Comparison of ENCODE assay signal across 13 cellular contexts in the genomic region with DNA sequence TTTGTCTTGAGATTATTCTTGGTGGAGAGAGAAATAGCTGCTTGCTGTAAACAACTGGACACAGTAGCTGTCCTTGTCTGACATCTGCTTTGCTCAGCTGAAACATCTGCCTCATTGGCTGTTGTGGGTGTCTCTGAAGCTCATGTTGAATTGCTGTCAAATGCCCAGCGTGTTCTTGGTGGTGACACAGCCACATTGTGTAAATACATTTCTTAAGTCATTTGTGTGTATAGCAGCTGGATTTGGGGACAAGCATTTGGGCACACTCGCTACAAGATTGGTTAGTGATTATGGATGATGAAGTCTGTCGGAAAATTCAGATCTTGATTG. TPM values are rescaled to one million over a fixed set of nuclear protein-coding genes. Genes with fewer than 3 reads are reported as not detected.
DNase-seq lines count a peak whose midpoint lies in the region; ATAC-seq, FAIRE-seq and TF ChIP-seq lines count a peak whose summit lies in the region.
"Had no signal": no experiment of that assay in that cellular context is flagged by ENCODE, and none has a peak within 500 bp of the region (broad histone marks: within the 10 kb centered on the region; RNA-seq: fewer than 3 reads in every experiment).

No MANE protein-coding gene starts in this region.

- DNase-seq in MCF 10A (ENCODE audit: unreplicated experiment) (no peak), breast epithelium (ENCODE audit: low spot score in 2 of 2) (no peak), epidermal melanocyte (ENCODE audit: insufficient read length, low spot score) (peak; percentile 56), tibial nerve (ENCODE audit: low spot score in 2 of 2) (no peak), kidney (no peak), mucosa of gallbladder (ENCODE audit: low spot score) (no peak)
- DNase-seq: activated effector memory CD4-positive, alpha-beta T cell treated with Interleukin-2 at 50 U/mL for 16 hours; NCI-H446 treated with DMSO at 0.1 percent for 48 hours; SK-N-SH had no signal

- BruUV-seq in MCF 10A (replicated peaks; lab: Mats Ljungman, UMichigan): no TSS peak

- H3K4me3 Mint-ChIP-seq in MCF 10A (ENCODE audit: unreplicated experiment): no peak overlapping the region
- H3K4me3 Mint-ChIP-seq: GM23338 had no signal

- TF ChIP-seq EP300 in tibial nerve (IDR thresholded peaks at IDR 0.05): peak in 1 of 2 donors; percentile 60

- H3K36me3 Mint-ChIP-seq in MCF 10A (ENCODE audit: insufficient read depth, unreplicated experiment): no peaks in the 10 kb centered on the region

- POLR2A ChIA-PET in MCF 10A (lab: Yijun Ruan, JAX): no interaction called here

- no peak for TF ChIP-seq POLR2A in breast epithelium (IDR thresholded peaks at IDR 0.05)
- peak in 1 of 2 donors; percentile 19 for TF ChIP-seq POLR2A in tibial nerve (IDR thresholded peaks at IDR 0.05)

- 41 to 43% methylated on average over 3 of the region's 3 CpGs for WGBS in tibial nerve, 2 donors

- H3K9me3 Mint-ChIP-seq in MCF 10A (ENCODE audit: unreplicated experiment): no peaks in the 10 kb centered on the region
- H3K9me3 Mint-ChIP-seq: GM23338 had no signal

- H3K36me3 ChIP-seq in breast epithelium (no peaks in the 10 kb centered on the region), muscle layer of duodenum (ENCODE audit: control insufficient read depth in 1 of 2, insufficient read depth in 2 of 2, low read length in 2 of 2) (peaks cover 0 to 4% of the 10 kb centered on the region in 2 donors), tibial nerve (no peaks in the 10 kb centered on the region), kidney (ENCODE audit: control insufficient read depth in 1 of 2, insufficient read depth in 2 of 2, low read length in 2 of 2) (no peaks in the 10 kb centered on the region)

- H3K4me1 ChIP-seq in breast epithelium (no peaks in the 10 kb centered on the region), muscle layer of duodenum (ENCODE audit: control insufficient read depth in 1 of 2, insufficient read depth in 2 of 2, low read length in 2 of 2) (peaks cover 6 to 12% of the 10 kb centered on the region in 2 donors), tibial nerve (peaks cover 0 to 40% (median 18%) of the 10 kb centered on the region in 4 donors), kidney (ENCODE audit: control insufficient read depth in 1 of 2, insufficient read depth in 1 of 2, low read depth in 1 of 2, low read length in 2 of 2) (peaks cover 0 to 4% of the 10 kb centered on the region in 2 donors)

- no peak for ATAC-seq in GM18909 (IDR thresholded peaks at IDR 0.05; ENCODE audit: poor library complexity, unreplicated experiment)
- ATAC-seq: activated CD4-positive, CD25-positive, alpha-beta regulatory T cell treated with anti-CD3 and anti-CD28 coated beads, Interleukin-2, amount 50 U/mL, for 24 hours; GM23338 had no signal

- FAIRE-seq in kidney (lab: Jason Lieb, UNC): no peak

- no peaks in the 10 kb centered on the region for H3K27me3 Mint-ChIP-seq in MCF 10A (ENCODE audit: insufficient read depth, unreplicated experiment)

- TF ChIP-seq CTCF in MCF 10A (IDR thresholded peaks at IDR 0.05; ENCODE audit: unreplicated experiment) (no peak), breast epithelium (IDR thresholded peaks at IDR 0.05) (no peak), tibial nerve (IDR thresholded peaks at IDR 0.05) (no peak), kidney (IDR thresholded peaks at IDR 0.05; ENCODE audit: borderline replicate concordance, extremely low read depth, insufficient read depth) (no peak)

- H3K27ac ChIP-seq in breast epithelium (no peak overlapping the region), muscle layer of duodenum (ENCODE audit: low read length) (peak overlapping the region; percentile 52), tibial nerve (peak overlapping the region; percentile 36 to 90 (median 61)), kidney (ENCODE audit: low read depth in 2 of 2, low read length in 2 of 2) (no peak overlapping the region)

- intact Hi-C loops in MCF 10A (cut with micrococcal nuclease): no loop called here
- intact Hi-C loops in breast epithelium (cut with DNase I; ENCODE audit: low total_unique reads): loop anchor here (10.0 kb wide), 1 partner anchor 115 kb away; a partner anchor contains a TSS
- intact Hi-C loops in kidney (cut with DNase I): no loop called here

- H3K4me3 ChIP-seq in breast epithelium (no peak overlapping the region), muscle layer of duodenum (ENCODE audit: low read depth in 1 of 2, low read length in 2 of 2) (no peak overlapping the region), tibial nerve (no peak overlapping the region), kidney (ENCODE audit: low read length in 2 of 2) (no peak overlapping the region)
- H3K4me3 ChIP-seq: GM23338 had no signal

- no peaks in the 10 kb centered on the region for H3K9me3 ChIP-seq in breast epithelium
- no peaks in the 10 kb centered on the region for H3K9me3 ChIP-seq in muscle layer of duodenum (ENCODE audit: control insufficient read depth in 1 of 2, low read length in 2 of 2)
- no peaks in the 10 kb centered on the region for H3K9me3 ChIP-seq in tibial nerve
- no peaks in the 10 kb centered on the region for H3K9me3 ChIP-seq in kidney (ENCODE audit: control insufficient read depth in 1 of 2, low read length in 2 of 2)
- H3K9me3 ChIP-seq: SK-N-SH had no signal

- H3K27me3 ChIP-seq in breast epithelium (no peaks in the 10 kb centered on the region), muscle layer of duodenum (ENCODE audit: low read depth, low read length) (no peaks in the 10 kb centered on the region), tibial nerve (no peaks in the 10 kb centered on the region)

- H3K9ac ChIP-seq in kidney (ENCODE audit: low read length in 2 of 2): no peak overlapping the region
- H3K9ac ChIP-seq: SK-N-SH had no signal

- CTCF ChIA-PET in MCF 10A (lab: Yijun Ruan, JAX): interaction anchor here (0.6 to 1.2 kb wide), 2 partner anchors 122 to 480 kb away, joined by 3 read pairs; no protein-coding TSS in a partner anchor

- H3K27ac Mint-ChIP-seq in MCF 10A (ENCODE audit: low read depth, unreplicated experiment): peak overlapping the region; percentile 19

- no peaks in the 10 kb centered on the region for H3K4me1 Mint-ChIP-seq in MCF 10A (ENCODE audit: insufficient read depth, unreplicated experiment)
- H3K4me1 Mint-ChIP-seq: GM23338 had no signal

RNA-seq across cellular contexts. Expression of a gene that starts 5.3 kb away (rescaled TPM):
- total RNA-seq in MCF 10A (2022): 61.2 and 67.3 TPM in 2 replicates
- total RNA-seq in breast epithelium: 10 to 100 TPM; 40.6 to 69.3 (median 44.1) TPM
- 100 to 1,000 TPM in 2 of 4 donors, 10 to 100 TPM in 2; 73.5 to 192 (median 99.0) TPM for total RNA-seq in tibial nerve
- total RNA-seq in kidney: 109 TPM
- polyA plus RNA-seq in kidney (ENCODE audit: insufficient read depth, low read depth, low replicate concordance): 65.3 TPM
- 138 TPM for total RNA-seq in mucosa of gallbladder

RNA-seq across cellular contexts. Expression of a gene that starts 10.7 kb away (rescaled TPM):
- total RNA-seq in MCF 10A (2022): 58.9 and 74.1 TPM in 2 replicates
- 100 to 1,000 TPM in 2 of 3 donors, 10 to 100 TPM in 1; 60.6 to 135 (median 107) TPM for total RNA-seq in breast epithelium
- 100 to 1,000 TPM; 109 to 180 (median 123) TPM for total RNA-seq in tibial nerve
- 72.0 TPM for total RNA-seq in kidney
- 56.3 TPM for polyA plus RNA-seq in kidney (ENCODE audit: insufficient read depth, low read depth, low replicate concordance)
- total RNA-seq in mucosa of gallbladder: 72.1 TPM

RNA-seq across cellular contexts. Expression of a gene that starts 35.8 kb away (rescaled TPM):
- 1.7 and 3.6 TPM in 2 replicates for total RNA-seq in MCF 10A (2022)
- total RNA-seq in breast epithelium: 1 to 10 TPM; 3.1 to 7.5 (median 5.9) TPM
- total RNA-seq in tibial nerve: 10 to 100 TPM; 20.8 to 59.0 (median 29.7) TPM
- total RNA-seq in kidney: 5.9 TPM
- polyA plus RNA-seq in kidney (ENCODE audit: insufficient read depth, low read depth, low replicate concordance): 2.5 TPM
- 6.7 TPM for total RNA-seq in mucosa of gallbladder

RNA-seq across cellular contexts. Expression of a gene that starts 40.5 kb away (rescaled TPM):
- not detected in 2 replicates for total RNA-seq in MCF 10A (2022)
- total RNA-seq in breast epithelium: 1 to 10 TPM in 2 of 3 donors, under 1 TPM in 1; 0.80 to 2.3 (median 1.6) TPM
- total RNA-seq in tibial nerve: not detected
- total RNA-seq in kidney: 0.88 TPM
- polyA plus RNA-seq in kidney (ENCODE audit: insufficient read depth, low read depth, low replicate concordance): not detected
- 2.6 TPM for total RNA-seq in mucosa of gallbladder

RNA-seq across cellular contexts. Expression of a gene that starts 43.1 kb away (rescaled TPM):
- total RNA-seq in MCF 10A (2022): 0.56 TPM in 1 of 2 replicates, not detected in the other
- not detected for total RNA-seq in breast epithelium
- total RNA-seq in tibial nerve: 1 to 10 TPM; 3.3 to 8.8 (median 3.7) TPM
- not detected for total RNA-seq in kidney
- polyA plus RNA-seq in kidney (ENCODE audit: insufficient read depth, low read depth, low replicate concordance): not detected
- total RNA-seq in mucosa of gallbladder: 1.3 TPM

Comparison
In these comparisons a context has a peak if more than half of its experiments do, and no peak if none do; other contexts are left out.
1. H3K27ac ChIP-seq: peak in muscle layer of duodenum (single experiment) and tibial nerve (4 of 4); none in breast epithelium (0 of 2) and kidney (0 of 2).